ENCODE assay signal across 8 cellular contexts in genomic region chr1:212455406-212456165, GRCh38. TPM values are rescaled to one million over a fixed set of nuclear protein-coding genes. Genes with fewer than 3 reads are reported as not detected.
DNase-seq lines count a peak whose midpoint lies in the region; ATAC-seq and TF ChIP-seq lines count a peak whose summit lies in the region.

No MANE protein-coding gene starts in this region.

- H3K4me1 Mint-ChIP-seq in CD8-positive, alpha-beta memory T cell: no peaks in the 10 kb centered on the region

- POLR2A ChIA-PET in CD8-positive, alpha-beta memory T cell (lab: Charles Lee): interaction anchor here (1.0 kb wide), 1 partner anchor 22 kb away, joined by 3 read pairs; no protein-coding TSS in a partner anchor

- peak; percentile 62 to 85 (median 77) for DNase-seq in CD8-positive, alpha-beta memory T cell
- DNase-seq in NCI-H1092 treated with DMSO at 0.1 percent for 48 hours (lab: John Stamatoyannopoulos, UW): peak; percentile 71
- DNase-seq in T follicular helper cell (ENCODE audit: low read depth): peak; percentile 69
- DNase-seq in adrenal gland: peak; percentile 82 to 96 (median 89)
- DNase-seq in left ventricle myocardium inferior: peak; percentile 90
- DNase-seq in renal cortical epithelial cell (ENCODE audit: low read depth): peak; percentile 64
- DNase-seq in aorta: peak; percentile 92 to 97

- TF ChIP-seq CTCF in adrenal gland (IDR thresholded peaks at IDR 0.05) (peak; percentile 92 to 100 (median 96)), left ventricle myocardium inferior (IDR thresholded peaks at IDR 0.05; ENCODE audit: borderline replicate concordance) (peak; percentile 100)

- WGBS in adrenal gland, 4 donors: 46 to 56% (median 47%) methylated on average over 5 to 6 of the region's 6 CpGs
- 46% methylated on average over 6 of the region's 6 CpGs for WGBS in aorta, 2 donors

- intact Hi-C loops in adrenal gland (cut with DNase I): loop anchor here in 1 of 2 donors (5.0 to 10.0 kb wide), 3 partner anchors 161 to 771 kb away; no protein-coding TSS in a partner anchor
- intact Hi-C loops in left ventricle myocardium inferior (cut with micrococcal nuclease): loop anchor here (5.0 to 10.0 kb wide), 2 partner anchors 91 to 383 kb away; no protein-coding TSS in a partner anchor
- intact Hi-C loops in aorta (cut with DNase I): loop anchor here (2.0 to 10.0 kb wide), 5 partner anchors 88 to 385 kb away; partner anchors contain the start of gene PPP2R5A (in 1 of the 2)

- peak overlapping the region in 1 of 8 donors; percentile 66 for H3K27ac Mint-ChIP-seq in CD8-positive, alpha-beta memory T cell

- no peaks in the 10 kb centered on the region for H3K27me3 ChIP-seq in CD8-positive, alpha-beta memory T cell (ENCODE audit: insufficient read depth, low read length, poor library complexity, severe bottlenecking)
- H3K27me3 ChIP-seq in adrenal gland (no peaks in the 10 kb centered on the region), left ventricle myocardium inferior (ENCODE audit: low read depth) (no peaks in the 10 kb centered on the region), aorta (ENCODE audit: control insufficient read depth in 1 of 2, insufficient read depth in 2 of 2, low read length in 1 of 2) (no peaks in the 10 kb centered on the region)

- H3K27me3 Mint-ChIP-seq in CD8-positive, alpha-beta memory T cell: no peaks in the 10 kb centered on the region

- no peak overlapping the region for H3K4me3 Mint-ChIP-seq in CD8-positive, alpha-beta memory T cell

- H3K36me3 ChIP-seq in CD8-positive, alpha-beta memory T cell (ENCODE audit: insufficient read depth, low read length): no peaks in the 10 kb centered on the region
- H3K36me3 ChIP-seq in adrenal gland (replicated peaks in 1 of 2) (no peaks in the 10 kb centered on the region), left ventricle myocardium inferior (no peaks in the 10 kb centered on the region), aorta (ENCODE audit: control insufficient read depth in 1 of 2, insufficient read depth in 2 of 2, low read length in 1 of 2) (no peaks in the 10 kb centered on the region)

- no peak overlapping the region for H3K27ac ChIP-seq in CD8-positive, alpha-beta memory T cell (ENCODE audit: low read depth, low read length)
- no peak overlapping the region for H3K27ac ChIP-seq in adrenal gland
- H3K27ac ChIP-seq in left ventricle myocardium inferior (replicated peaks): peak overlapping the region; percentile 56
- peak overlapping the region in 1 of 2 donors; percentile 55 for H3K27ac ChIP-seq in aorta (ENCODE audit: low read depth in 1 of 2, low read length in 2 of 2)

- peak; percentile 64 for ATAC-seq in GM21515 (IDR thresholded peaks at IDR 0.05; ENCODE audit: unreplicated experiment)
- peak; percentile 82 for ATAC-seq in aorta (ENCODE audit: low FRiP score)

- TF ChIP-seq POLR2A in adrenal gland (IDR thresholded peaks at IDR 0.05): no peak

- H3K36me3 Mint-ChIP-seq in CD8-positive, alpha-beta memory T cell: no peaks in the 10 kb centered on the region

- peaks cover 0 to 1% (median 0%) of the 10 kb centered on the region in 5 donors for H3K9me3 Mint-ChIP-seq in CD8-positive, alpha-beta memory T cell

- H3K4me3 ChIP-seq in CD8-positive, alpha-beta memory T cell (ENCODE audit: low read length): no peak overlapping the region
- no peak overlapping the region for H3K4me3 ChIP-seq in adrenal gland
- H3K4me3 ChIP-seq in left ventricle myocardium inferior: peak overlapping the region; percentile 9
- no peak overlapping the region for H3K4me3 ChIP-seq in aorta (ENCODE audit: low read length in 2 of 2)

- no peaks in the 10 kb centered on the region for H3K4me1 ChIP-seq in CD8-positive, alpha-beta memory T cell (ENCODE audit: insufficient read depth, low read length)
- H3K4me1 ChIP-seq in adrenal gland (replicated peaks in 1 of 2) (no peaks in the 10 kb centered on the region), left ventricle myocardium inferior (peaks cover 49% of the 10 kb centered on the region), aorta (ENCODE audit: control insufficient read depth in 1 of 2, insufficient read depth in 2 of 2, low read length in 2 of 2) (peaks cover 0 to 1% of the 10 kb centered on the region in 2 donors)

- CTCF ChIA-PET in CD8-positive, alpha-beta memory T cell (lab: Charles Lee): interaction anchor here (0.7 to 9.6 kb wide), 68 partner anchors 8 to 780 kb away, joined by 3 to 201 read pairs (median 4); partner anchors contain the start of genes DTL, INTS7, NEK2 and NENF

- H3K9me3 ChIP-seq in CD8-positive, alpha-beta memory T cell (ENCODE audit: low read length): no peaks in the 10 kb centered on the region
- H3K9me3 ChIP-seq in adrenal gland (replicated peaks in 1 of 3) (no peaks in the 10 kb centered on the region), left ventricle myocardium inferior (replicated peaks) (peaks cover 6% of the 10 kb centered on the region), aorta (ENCODE audit: control insufficient read depth, low read length) (no peaks in the 10 kb centered on the region)

RNA-seq across cellular contexts. Expression of gene NENF, which starts 22.9 kb away (rescaled TPM):
- total RNA-seq in CD8-positive, alpha-beta memory T cell: 10 to 100 TPM; 45.5 to 47.9 TPM
- 49.9 TPM for polyA plus RNA-seq in CD8-positive, alpha-beta memory T cell
- total RNA-seq in adrenal gland: 100 to 1,000 TPM in 2 of 8 donors, 10 to 100 TPM in 6; 57.4 to 226 (median 82.2) TPM
- 100 to 1,000 TPM in 2 of 3 donors, 10 to 100 TPM in 1; 47.3 to 165 (median 103) TPM for polyA plus RNA-seq in adrenal gland
- total RNA-seq in left ventricle myocardium inferior: 108 TPM
- 31.1 and 54.7 TPM in 2 replicates for total RNA-seq in renal cortical epithelial cell
- total RNA-seq in aorta: 10 to 100 TPM; 67.9 to 91.5 TPM
- polyA plus RNA-seq in aorta: 100 to 1,000 TPM; 122 to 148 TPM

RNA-seq across cellular contexts. Expression of gene PACC1, which starts 40.9 kb away (rescaled TPM):
- 10 to 100 TPM; 16.9 to 17.8 TPM for total RNA-seq in CD8-positive, alpha-beta memory T cell
- 15.1 TPM for polyA plus RNA-seq in CD8-positive, alpha-beta memory T cell
- 1 to 10 TPM; 2.4 to 7.6 (median 6.0) TPM for total RNA-seq in adrenal gland
- 1 to 10 TPM; 1.9 to 4.1 (median 1.9) TPM for polyA plus RNA-seq in adrenal gland
- 2.6 TPM for total RNA-seq in left ventricle myocardium inferior
- 9.7 and 21.2 TPM in 2 replicates for total RNA-seq in renal cortical epithelial cell
- 1 to 10 TPM; 5.3 to 7.5 TPM for total RNA-seq in aorta
- polyA plus RNA-seq in aorta: 1 to 10 TPM; 2.8 to 4.4 TPM
